In genomic region chr19:7815325-7815724, GRCh38 we compare ENCODE assay signal across 19 cellular contexts. TPM values are rescaled to one million over a fixed set of nuclear protein-coding genes. Genes with fewer than 3 reads are reported as not detected.
DNase-seq lines count a peak whose midpoint lies in the region; ATAC-seq and TF ChIP-seq lines count a peak whose summit lies in the region.
"Had no signal": no experiment of that assay in that cellular context is flagged by ENCODE, and none has a peak within 500 bp of the region (broad histone marks: within the 10 kb centered on the region; RNA-seq: fewer than 3 reads in every experiment).

No MANE protein-coding gene starts in this region.

- H2AK5ac ChIP-seq in neuronal stem cell (ENCODE audit: low read depth, low read length) = no peak overlapping the region

- peaks cover 10% of the 10 kb centered on the region for H3K36me3 Mint-ChIP-seq in T-helper 1 cell treated with Interleukin-12 subunit alpha and Interleukin-12 subunit beta and Interleukin-4 antibody, amounts not matched to agents 30 μg/mL and 1 μg/mL, for 36 hours (ENCODE audit: low read depth)

- no peak overlapping the region for H3K4ac ChIP-seq in neuronal stem cell (ENCODE audit: low read length)

- peaks cover 47% of the 10 kb centered on the region for H3K9me3 Mint-ChIP-seq in T-helper 1 cell treated with Interleukin-12 subunit alpha and Interleukin-12 subunit beta and Interleukin-4 antibody, amounts not matched to agents 30 μg/mL and 1 μg/mL, for 36 hours

- no peak overlapping the region for H3K18ac ChIP-seq in neuronal stem cell (ENCODE audit: low read length)

- no peak overlapping the region for H3K14ac ChIP-seq in neuronal stem cell (ENCODE audit: low read length)

- H4K20me1 ChIP-seq in BLaER1 (no peaks in the 10 kb centered on the region), mammary epithelial cell (ENCODE audit: insufficient read depth, low read length) (no peaks in the 10 kb centered on the region)

- ATAC-seq in HG02678 (IDR thresholded peaks at IDR 0.05; ENCODE audit: unreplicated experiment) = no peak
- ATAC-seq: right lobe of liver had no signal

- H2BK12ac ChIP-seq in neuronal stem cell (ENCODE audit: low read length) = no peak overlapping the region

- intact Hi-C loops in mammary epithelial cell (cut with micrococcal nuclease) = no loop called here

- H3K4me2 ChIP-seq in BLaER1 = peak overlapping the region; percentile 66
- H3K4me2 ChIP-seq in mammary epithelial cell (ENCODE audit: insufficient read depth, low read depth, low read length) = no peak overlapping the region
- H3K4me2 ChIP-seq in neuronal stem cell (ENCODE audit: insufficient read depth, low read length, poor library complexity, severe bottlenecking) = no peak overlapping the region

- WGBS in mammary epithelial cell (ENCODE audit: low coverage, missing lambda C conversion rate) = 12% methylated on average over 7 of the region's 10 CpGs
- no CpG with 5 or more reads among the region's 10 CpGs for WGBS in neuronal stem cell (ENCODE audit: extremely low coverage in 2 of 2, insufficient read length in 2 of 2, insufficient replicate concordance in 1 of 2), 2 donors

- DNase-seq in GM12864 (ENCODE audit: low read depth) = peak; percentile 66
- peak; percentile 18 for DNase-seq in central memory CD4-positive, alpha-beta T cell
- DNase-seq in AG08396 (ENCODE audit: low spot score) = no peak
- DNase-seq in mammary epithelial cell = no peak
- DNase-seq in neuronal stem cell (ENCODE audit: low spot score) = no peak
- DNase-seq: activated CD8-positive, alpha-beta memory T cell treated with anti-CD3 and anti-CD28 coated beads, Interleukin-2, amount 50 U/mL, for 4 hours; head of caudate nucleus; kidney glomerular epithelial cell; NCI-H2171; right lobe of liver; stimulated activated CD4-positive, alpha-beta T cell treated with anti-CD3 and anti-CD28 coated beads, Interleukin-1b, Interleukin-23, amount 100 ng/mL, for 48 hours had no signal

- peaks cover 38% of the 10 kb centered on the region for H3K27me3 Mint-ChIP-seq in T-helper 1 cell treated with Interleukin-12 subunit alpha and Interleukin-12 subunit beta and Interleukin-4 antibody, amounts not matched to agents 30 μg/mL and 1 μg/mL, for 36 hours (ENCODE audit: low read depth)

- no peaks in the 10 kb centered on the region for H3K79me2 ChIP-seq in mammary epithelial cell (ENCODE audit: insufficient read depth, low read length)

- H4K8ac ChIP-seq in neuronal stem cell (ENCODE audit: low read depth, low read length) = no peak overlapping the region

- H2BK15ac ChIP-seq in neuronal stem cell (ENCODE audit: low read length) = no peak overlapping the region

- no peak overlapping the region for H3K27ac ChIP-seq in BLaER1
- H3K27ac ChIP-seq in mammary epithelial cell (ENCODE audit: insufficient read depth, low read depth, low read length) = no peak overlapping the region
- no peak overlapping the region for H3K27ac ChIP-seq in neuronal stem cell (replicated peaks; ENCODE audit: low read length)
- H3K27ac ChIP-seq: neutrophil, right lobe of liver, suprapubic skin had no signal

- peak overlapping the region; percentile 1 for H3K27ac Mint-ChIP-seq in T-helper 1 cell treated with Interleukin-12 subunit alpha and Interleukin-12 subunit beta and Interleukin-4 antibody, amounts not matched to agents 30 μg/mL and 1 μg/mL, for 36 hours

- peaks cover 18% of the 10 kb centered on the region for H3K4me1 ChIP-seq in BLaER1
- peaks cover 6% of the 10 kb centered on the region for H3K4me1 ChIP-seq in mammary epithelial cell (ENCODE audit: insufficient read depth, low read length)
- no peaks in the 10 kb centered on the region for H3K4me1 ChIP-seq in neuronal stem cell (ENCODE audit: control insufficient read depth in 2 of 2, insufficient read depth in 1 of 2, low read depth in 1 of 2, low read length in 2 of 2)
- H3K4me1 ChIP-seq: right lobe of liver, suprapubic skin had no signal

- H2AFZ ChIP-seq in mammary epithelial cell (ENCODE audit: low read depth, low read length) = no peak overlapping the region
- H2AFZ ChIP-seq in neuronal stem cell (ENCODE audit: low read length) = no peak overlapping the region

- TF ChIP-seq CTCF in GM12864 (IDR thresholded peaks at IDR 0.05; ENCODE audit: low read depth, low read length, missing control alignments) (no peak), mammary epithelial cell (conservative IDR thresholded peaks at IDR 0.05 in 1 of 2, IDR thresholded peaks at IDR 0.05 in 1 of 2; ENCODE audit: extremely low read depth in 1 of 2, insufficient read depth in 1 of 2, low read depth in 1 of 2, low read length in 2 of 2) (no peak)

- H3K9me3 ChIP-seq in BLaER1 (peaks cover 50% of the 10 kb centered on the region), mammary epithelial cell (replicated peaks; ENCODE audit: insufficient read depth, low read length) (peaks cover 9% of the 10 kb centered on the region), neuronal stem cell (replicated peaks in 1 of 2; ENCODE audit: control insufficient read depth in 2 of 2, insufficient read depth in 1 of 2, low read depth in 1 of 2, low read length in 2 of 2) (peaks cover 4 to 6% of the 10 kb centered on the region in 2 donors)
- H3K9me3 ChIP-seq: right lobe of liver had no signal

- H2BK120ac ChIP-seq in neuronal stem cell (ENCODE audit: low read depth, low read length) = no peak overlapping the region

- no peak overlapping the region for H4K91ac ChIP-seq in neuronal stem cell (ENCODE audit: low read depth, low read length, poor library complexity)

- dilution Hi-C loops in mammary epithelial cell (cut with HindIII; ENCODE audit: low sequenced_read_pairs) = no loop called here

- no peak overlapping the region for H3K23ac ChIP-seq in neuronal stem cell (ENCODE audit: low read depth, low read length, poor library complexity)

- CTCF ChIA-PET in mammary epithelial cell (lab: Charles Lee; ENCODE audit: low non-redundant PET) = no interaction called here

- H3K36me3 ChIP-seq in BLaER1 = no peaks in the 10 kb centered on the region
- no peaks in the 10 kb centered on the region for H3K36me3 ChIP-seq in mammary epithelial cell (ENCODE audit: insufficient read depth, low read length)
- H3K36me3 ChIP-seq in neuronal stem cell (replicated peaks in 1 of 2; ENCODE audit: control insufficient read depth in 2 of 2, insufficient read depth in 2 of 2, low read length in 2 of 2) = no peaks in the 10 kb centered on the region
- H3K36me3 ChIP-seq: neutrophil, right lobe of liver, suprapubic skin had no signal

- H2BK5ac ChIP-seq in neuronal stem cell (ENCODE audit: low read length) = no peak overlapping the region

- H3K4me3 Mint-ChIP-seq in T-helper 1 cell treated with Interleukin-12 subunit alpha and Interleukin-12 subunit beta and Interleukin-4 antibody, amounts not matched to agents 30 μg/mL and 1 μg/mL, for 36 hours = no peak overlapping the region

- BruUV-seq in mammary epithelial cell (replicated peaks; lab: Mats Ljungman, UMichigan) = no TSS peak

- H3K9ac ChIP-seq in BLaER1 = no peak overlapping the region
- H3K9ac ChIP-seq in mammary epithelial cell (ENCODE audit: insufficient read depth, low read length) = no peak overlapping the region
- H3K9ac ChIP-seq in neuronal stem cell (ENCODE audit: low read depth, low read length, poor library complexity) = no peak overlapping the region

- no peaks in the 10 kb centered on the region for H3K79me1 ChIP-seq in neuronal stem cell (ENCODE audit: low read depth, low read length)

- no peaks in the 10 kb centered on the region for H3K27me3 ChIP-seq in BLaER1
- no peaks in the 10 kb centered on the region for H3K27me3 ChIP-seq in mammary epithelial cell (ENCODE audit: insufficient read depth, low read length)
- no peaks in the 10 kb centered on the region for H3K27me3 ChIP-seq in neuronal stem cell (ENCODE audit: control insufficient read depth in 3 of 3, insufficient read depth in 3 of 3, low read depth in 1 of 3, low read length in 3 of 3)
- H3K27me3 ChIP-seq: right lobe of liver had no signal

- in situ Hi-C loops in mammary epithelial cell (cut with MboI; ENCODE audit: low sequenced_read_pairs in 2 of 2) = loop anchor here in 1 of 2 donors (25.0 kb wide), 1 partner anchor 453 kb away; no protein-coding TSS in a partner anchor

- peaks cover 16% of the 10 kb centered on the region for H3K4me1 Mint-ChIP-seq in T-helper 1 cell treated with Interleukin-12 subunit alpha and Interleukin-12 subunit beta and Interleukin-4 antibody, amounts not matched to agents 30 μg/mL and 1 μg/mL, for 36 hours (ENCODE audit: low read depth)

- H3K4me3 ChIP-seq in BLaER1 (no peak overlapping the region), GM12864 (ENCODE audit: low read depth, low read length) (peak overlapping the region; percentile 15), mammary epithelial cell (replicated peaks in 1 of 3; ENCODE audit: insufficient read depth in 1 of 3, low read depth in 2 of 3, low read length in 3 of 3) (no peak overlapping the region), neuronal stem cell (ENCODE audit: low read length in 2 of 2) (no peak overlapping the region)
- H3K4me3 ChIP-seq: right lobe of liver, suprapubic skin had no signal

RNA-seq across cellular contexts. Expression of gene EVI5L, which starts 14.7 kb away (rescaled TPM):
- total RNA-seq in mammary epithelial cell = 10 to 100 TPM; 15.2 to 17.5 TPM
- polyA plus RNA-seq in mammary epithelial cell = 6.8 TPM
- polyA minus RNA-seq in mammary epithelial cell = 26.1 TPM
- polyA plus RNA-seq in neuronal stem cell (2013, experiment 1 of 2) = 7.4 TPM
- polyA plus RNA-seq in neuronal stem cell (2013, experiment 2 of 2) = 7.5 TPM

RNA-seq across cellular contexts. Expression of gene CLEC4M, which starts 52.3 kb away (rescaled TPM):
- total RNA-seq in mammary epithelial cell = not detected
- not detected for polyA plus RNA-seq in mammary epithelial cell
- not detected for polyA minus RNA-seq in mammary epithelial cell
- polyA plus RNA-seq in neuronal stem cell (2013, experiment 1 of 2) = not detected
- not detected for polyA plus RNA-seq in neuronal stem cell (2013, experiment 2 of 2)
- total RNA-seq: bronchial epithelial cell, fibroblast of lung, mesenteric fat pad, suprapubic skin had no signal
- polyA plus RNA-seq: fibroblast of lung had no signal

RNA-seq across cellular contexts. Expression of gene PRR36, which starts 58.9 kb away (rescaled TPM):
- under 1 TPM; under 0.01 to 0.12 TPM for total RNA-seq in mammary epithelial cell
- 0.01 TPM for polyA plus RNA-seq in mammary epithelial cell
- polyA minus RNA-seq in mammary epithelial cell = not detected
- 21.9 TPM for polyA plus RNA-seq in neuronal stem cell (2013, experiment 1 of 2)
- polyA plus RNA-seq in neuronal stem cell (2013, experiment 2 of 2) = 22.3 TPM
- total RNA-seq: bronchial epithelial cell, mesenteric fat pad had no signal
- polyA plus RNA-seq: fibroblast of lung had no signal

Comparison
In these comparisons a context has a peak if more than half of its experiments do, and no peak if none do; other contexts are left out.
1. DNase-seq: peak in GM12864 (single experiment) and central memory CD4-positive, alpha-beta T cell (single experiment); none in AG08396 (single experiment), mammary epithelial cell (single experiment) and neuronal stem cell (single experiment).